18 cellular contexts compared by ENCODE assay signal in genomic region chr11:71504526-71504925, GRCh38. TPM values are rescaled to one million over a fixed set of nuclear protein-coding genes. Genes with fewer than 3 reads are reported as not detected.
A peak's percentile ranks its signal among the peaks of the same experiment; 100 is the strongest.
DNase-seq lines count a peak whose midpoint lies in the region; ATAC-seq and TF ChIP-seq lines count a peak whose summit lies in the region.
"Had no signal": no experiment of that assay in that cellular context is flagged by ENCODE, and none has a peak within 500 bp of the region (broad histone marks: within the 10 kb centered on the region; RNA-seq: fewer than 3 reads in every experiment).

No MANE protein-coding gene starts in this region.

- peak; percentile 38; the same call in 1 of the 2 replicates for TF ChIP-seq EP300 in Ishikawa (IDR thresholded peaks at IDR 0.05; ENCODE audit: borderline replicate concordance)

- DNase-seq in BE2C (peak; percentile 59), lower lobe of right lung (no peak), activated gamma-delta T cell treated with Interleukin-2 at 50 U/mL for 16 hours (no peak)
- DNase-seq in NK-92 treated with Interleukin-12 subunit alpha and Interleukin-12 subunit beta, amount 100 ng/mL, for 24 hours (lab: John Stamatoyannopoulos, UW), result no peak
- DNase-seq: activated CD4-positive, CD25-positive, alpha-beta regulatory T cell; activated CD8-positive, alpha-beta T cell treated with anti-CD3 and anti-CD28 coated beads, Interleukin-2, amount 10 ng/mL, durations not matched to agents 7 days and 5 days; heart right ventricle; kidney; right cardiac atrium; Right ventricle myocardium superior had no signal

- ATAC-seq in lower lobe of right lung (no peak), GM19324 (IDR thresholded peaks at IDR 0.05; ENCODE audit: low FRiP score, unreplicated experiment) (no peak), GM21576 (IDR thresholded peaks at IDR 0.05; ENCODE audit: unreplicated experiment) (no peak)
- ATAC-seq: activated CD8-positive, alpha-beta T cell treated with anti-CD3 and anti-CD28 coated beads, Interleukin-2, amount 10 ng/mL, durations not matched to agents 7 days and 5 days; heart right ventricle; right cardiac atrium had no signal

- H3K9me3 ChIP-seq in BE2C (no peaks in the 10 kb centered on the region), lower lobe of right lung (peaks cover 12% of the 10 kb centered on the region)

- H3K27ac ChIP-seq in VCaP (peak overlapping the region; percentile 87), lower lobe of right lung (peak overlapping the region; percentile 37)
- H3K27ac ChIP-seq: heart right ventricle had no signal

- intact Hi-C loops in lower lobe of right lung (cut with DNase I), result no loop called here

- H3K36me3 ChIP-seq in BE2C, result no peaks in the 10 kb centered on the region; the same call in 1 of the 2 replicates
- peaks cover 33% of the 10 kb centered on the region for H3K36me3 ChIP-seq in lower lobe of right lung

- TF ChIP-seq RAD21 in Ishikawa (IDR thresholded peaks at IDR 0.05; ENCODE audit: low read depth), result no peak

- H3K4me3 ChIP-seq in BE2C (ENCODE audit: low read depth, low read length), result 0 out of 2 replicates have a peak overlapping the region, but pooled peaks have one; percentile 1
- H3K4me3 ChIP-seq in lower lobe of right lung, result peak overlapping the region; percentile 2
- H3K4me3 ChIP-seq: heart right ventricle had no signal

- H3K4me1 ChIP-seq in BE2C, result peaks cover 34% of the 10 kb centered on the region
- H3K4me1 ChIP-seq in lower lobe of right lung, result no peaks in the 10 kb centered on the region

- TF ChIP-seq CTCF in BE2C (IDR thresholded peaks at IDR 0.05; ENCODE audit: low read depth, low read length) (no peak), VCaP (conservative IDR thresholded peaks at IDR 0.05) (no peak), lower lobe of right lung (IDR thresholded peaks at IDR 0.05) (no peak)

- no peaks in the 10 kb centered on the region for H3K27me3 ChIP-seq in BE2C
- H3K27me3 ChIP-seq in lower lobe of right lung (ENCODE audit: low read depth), result no peaks in the 10 kb centered on the region
- H3K27me3 ChIP-seq: heart right ventricle had no signal

TF ChIP-seq in Ishikawa, 13 proteins besides CTCF, POLR2A, EP300 and RAD21:
- TF ChIP-seq NFIC (IDR thresholded peaks at IDR 0.05) (peak; percentile 88), REST (IDR thresholded peaks at IDR 0.05; ENCODE audit: low read depth) (no peak), TEAD4 (IDR thresholded peaks at IDR 0.05) (peak; percentile 28; the same call in 1 of the 2 replicates), TCF12 (IDR thresholded peaks at IDR 0.05; ENCODE audit: low read depth) (peak; percentile 31; the same call in 1 of the 2 replicates), YY1 (IDR thresholded peaks at IDR 0.05; ENCODE audit: low read depth) (no peak)

RNA-seq across cellular contexts. Expression of gene KRTAP5-7, which starts 22.5 kb away (rescaled TPM):
- not detected for polyA plus RNA-seq in BE2C (2012; ENCODE audit: insufficient read depth, insufficient read length, low read depth)
- not detected for total RNA-seq in lower lobe of right lung
- total RNA-seq: activated CD8-positive, alpha-beta T cell treated with anti-CD3 and anti-CD28 coated beads, Interleukin-2, amount 10 ng/mL, durations not matched to agents 7 days and 5 days; bronchial epithelial cell; right cardiac atrium; Right ventricle myocardium superior had no signal
- polyA plus RNA-seq: IgD-negative memory B cell, right cardiac atrium had no signal

RNA-seq across cellular contexts. Expression of gene KRTAP5-8, which starts 33.3 kb away (rescaled TPM):
- not detected for polyA plus RNA-seq in BE2C (2012; ENCODE audit: insufficient read depth, insufficient read length, low read depth)
- not detected for total RNA-seq in lower lobe of right lung
- total RNA-seq: bronchial epithelial cell; heart right ventricle; mononuclear cell; right cardiac atrium; Right ventricle myocardium superior; T-helper 2 cell treated with Interferon-gamma antibody and Interleukin-4, amounts not matched to agents 100 ng/mL and 5 ng/mL, for 36 hours had no signal
- polyA plus RNA-seq: heart right ventricle, IgD-negative memory B cell, right cardiac atrium had no signal

RNA-seq across cellular contexts. Expression of gene KRTAP5-9, which starts 43.7 kb away (rescaled TPM):
- polyA plus RNA-seq in BE2C (2012; ENCODE audit: insufficient read depth, insufficient read length, low read depth), result not detected
- total RNA-seq in lower lobe of right lung, result not detected
- total RNA-seq: activated CD8-positive, alpha-beta T cell treated with anti-CD3 and anti-CD28 coated beads, Interleukin-2, amount 10 ng/mL, durations not matched to agents 7 days and 5 days; bronchial epithelial cell; heart right ventricle; mononuclear cell; right cardiac atrium; Right ventricle myocardium superior had no signal
- polyA plus RNA-seq: heart right ventricle, IgD-negative memory B cell, right cardiac atrium had no signal

RNA-seq across cellular contexts. Expression of gene NADSYN1, which starts 51.5 kb away (rescaled TPM):
- polyA plus RNA-seq in BE2C (2012; ENCODE audit: insufficient read depth, insufficient read length, low read depth), result 3.7 TPM
- total RNA-seq in lower lobe of right lung, result 95.0 TPM

RNA-seq across cellular contexts. Expression of gene DHCR7, which starts 56.3 kb away (rescaled TPM):
- polyA plus RNA-seq in BE2C (2012; ENCODE audit: insufficient read depth, insufficient read length, low read depth), result 86.6 TPM
- 64.2 TPM for total RNA-seq in lower lobe of right lung
